14 cellular contexts compared by ENCODE assay signal in the genomic region with DNA sequence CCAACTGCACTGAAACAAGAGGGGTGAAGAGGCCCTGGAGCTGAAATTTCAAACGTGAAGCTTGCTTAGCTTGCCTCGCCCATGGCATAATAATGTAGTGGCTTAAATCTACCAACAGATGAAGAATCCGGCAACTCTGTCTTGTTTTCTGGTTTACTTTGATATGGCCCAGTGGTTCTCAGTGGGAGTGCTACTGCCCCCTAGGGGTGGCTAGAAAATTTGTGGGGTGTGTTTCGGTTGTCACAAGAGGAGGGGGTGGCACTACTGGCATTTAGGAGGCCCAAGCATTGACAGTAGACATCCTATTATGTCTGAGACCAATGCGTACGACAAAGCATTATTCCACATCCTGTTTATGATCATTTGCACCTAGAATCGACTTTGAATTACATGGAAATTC. TPM values are rescaled to one million over a fixed set of nuclear protein-coding genes. Genes with fewer than 3 reads are reported as not detected.
DNase-seq lines count a peak whose midpoint lies in the region; ATAC-seq and TF ChIP-seq lines count a peak whose summit lies in the region.
"Had no signal": no experiment of that assay in that cellular context is flagged by ENCODE, and none has a peak within 500 bp of the region (broad histone marks: within the 10 kb centered on the region; RNA-seq: fewer than 3 reads in every experiment).

No MANE protein-coding gene starts in this region.

- H3K4me3 Mint-ChIP-seq in HFFc6 = no peak overlapping the region

- peak; percentile 71 for TF ChIP-seq CTCF in HFFc6 (IDR thresholded peaks at IDR 0.05)
- 0 out of 2 replicates have a peak, but pooled peaks have one; percentile 14 for TF ChIP-seq CTCF in WI38 (IDR thresholded peaks at IDR 0.05; ENCODE audit: low read depth, low read length)
- TF ChIP-seq CTCF in RWPE1 (conservative IDR thresholded peaks at IDR 0.05; ENCODE audit: low read depth) = no peak

- no peak overlapping the region for H3K27ac Mint-ChIP-seq in HFFc6

- peaks cover 3% of the 10 kb centered on the region for H3K27me3 Mint-ChIP-seq in HFFc6 (ENCODE audit: insufficient read depth)

- H3K36me3 Mint-ChIP-seq in HFFc6 (ENCODE audit: low read depth) = no peaks in the 10 kb centered on the region

- no peaks in the 10 kb centered on the region for H3K9me3 Mint-ChIP-seq in HFFc6

- CTCF ChIA-PET in RWPE1 (lab: Yijun Ruan, JAX) = no interaction called here

- H3K27ac ChIP-seq in RWPE1 = no peak overlapping the region
- H3K27ac ChIP-seq: coronary artery, transverse colon had no signal

- POLR2A ChIA-PET in RWPE1 (lab: Yijun Ruan, JAX; ENCODE audit: low non-redundant PET) = no interaction called here

- H3K4me1 Mint-ChIP-seq in HFFc6 (ENCODE audit: low read depth) = no peaks in the 10 kb centered on the region

- no peak overlapping the region for H3K4me3 ChIP-seq in WI38 (ENCODE audit: low read depth, low read length)
- H3K4me3 ChIP-seq: coronary artery, transverse colon had no signal

- ATAC-seq in GM21423 (IDR thresholded peaks at IDR 0.05; ENCODE audit: unreplicated experiment) (no peak), HG02885 (IDR thresholded peaks at IDR 0.05; ENCODE audit: poor library complexity, unreplicated experiment) (no peak)

- DNase-seq in CMK (ENCODE audit: low read depth) (peak; percentile 17), HFFc6 (no peak), iPS-NIHi7 (ENCODE audit: extremely low spot score) (peak; percentile 71), RWPE1 (ENCODE audit: low spot score) (no peak), Kasumi-1 (lab: John Stamatoyannopoulos, UW) (no peak)
- DNase-seq: activated T-cell treated with anti-CD3 and anti-CD28 coated beads, Interleukin-2, amount 50 U/mL, for 48 hours; NCI-H524 treated with DMSO at 0.1 percent for 48 hours; nucleus accumbens; T-helper 2 cell; transverse colon had no signal

RNA-seq across cellular contexts. Expression of a gene that starts 51.9 kb away (rescaled TPM):
- not detected for total RNA-seq in HFFc6 (2021; fragmentation: NEBNext Ultra II Directional; extraction: Animal tissue kit (Norgen Biotek cat#: 25700))
- total RNA-seq: transverse colon had no signal

Comparison
In these comparisons a context has a peak if more than half of its experiments do, and no peak if none do; other contexts are left out.
1. DNase-seq: peak in CMK (single experiment) and iPS-NIHi7 (single experiment); none in HFFc6 (single experiment), RWPE1 (single experiment) and Kasumi-1 (0 of 2).